In the genomic region with DNA sequence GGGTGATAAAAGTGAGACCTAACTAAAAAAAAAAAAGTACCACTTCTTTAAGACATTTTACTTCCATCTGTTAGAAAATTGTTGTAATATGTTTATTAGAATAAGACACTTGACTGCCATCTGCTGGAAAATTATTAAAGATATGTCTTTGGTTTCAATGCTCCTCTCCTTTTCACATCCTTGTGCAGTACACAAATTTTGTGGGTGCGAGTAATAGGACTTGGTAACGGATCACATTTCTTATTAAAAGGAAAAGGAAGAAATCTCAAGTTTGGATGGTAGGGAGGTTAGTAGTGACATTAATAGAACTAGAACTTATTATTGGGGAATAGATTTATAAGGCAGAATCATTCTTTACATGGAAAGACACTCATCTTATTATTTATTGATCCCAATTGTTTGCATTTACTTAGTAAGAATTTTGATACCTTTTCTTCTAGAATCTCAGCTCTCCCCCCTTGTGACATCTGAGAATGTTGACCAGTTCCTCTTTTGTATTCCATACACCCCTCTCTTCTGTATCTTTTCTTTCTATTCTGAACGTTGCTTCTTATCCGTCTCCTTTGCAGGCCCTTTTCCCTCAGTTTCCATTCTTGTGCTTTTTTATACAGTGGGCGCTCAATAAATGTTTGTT, we compare ENCODE assay signal across 7 cellular contexts. TPM values are rescaled to one million over a fixed set of nuclear protein-coding genes. Genes with fewer than 3 reads are reported as not detected.
DNase-seq lines count a peak whose midpoint lies in the region; ATAC-seq, FAIRE-seq and TF ChIP-seq lines count a peak whose summit lies in the region.

No MANE protein-coding gene starts in this region.

- H3K9me3 ChIP-seq in Peyer's patch: no peaks in the 10 kb centered on the region
- no peaks in the 10 kb centered on the region for H3K9me3 ChIP-seq in duodenal mucosa (ENCODE audit: control insufficient read depth in 1 of 2, low read length in 2 of 2)

- H3K27me3 Mint-ChIP-seq in naive B cell: no peaks in the 10 kb centered on the region

- DNase-seq in Peyer's patch (no peak), naive B cell (peak; percentile 33)
- no peak for DNase-seq in stimulated activated CD4-positive, alpha-beta T cell treated with anti-CD3 and anti-CD28 coated beads, Interleukin-2, amount 100 ng/mL, for 48 hours

- peak overlapping the region; percentile 75 to 98 (median 90) for H3K27ac Mint-ChIP-seq in naive B cell

- peaks cover 24 to 38% (median 34%) of the 10 kb centered on the region in 3 donors for H3K4me1 Mint-ChIP-seq in naive B cell

- peak; percentile 95 for FAIRE-seq in G401.6 (lab: Jason Lieb, UNC)

- H3K36me3 ChIP-seq in Peyer's patch (no peaks in the 10 kb centered on the region), duodenal mucosa (ENCODE audit: control insufficient read depth in 1 of 2, insufficient read depth in 2 of 2, low read length in 2 of 2) (no peaks in the 10 kb centered on the region)

- peaks cover 0 to 5% (median 0%) of the 10 kb centered on the region in 4 donors for H3K4me1 ChIP-seq in Peyer's patch
- peaks cover 6 to 21% of the 10 kb centered on the region in 2 donors for H3K4me1 ChIP-seq in duodenal mucosa (ENCODE audit: control insufficient read depth in 1 of 2, insufficient read depth in 2 of 2, low read length in 2 of 2)

- H3K27ac ChIP-seq in Peyer's patch (peak overlapping the region; percentile 53 to 81 (median 70)), duodenal mucosa (ENCODE audit: low read depth, low read length) (peak overlapping the region; percentile 34)

- no peaks in the 10 kb centered on the region for H3K9me3 Mint-ChIP-seq in naive B cell

- ATAC-seq in HG03175 (IDR thresholded peaks at IDR 0.05; ENCODE audit: unreplicated experiment) (peak; percentile 28), naive B cell (ENCODE audit: low read depth in 2 of 2) (peak; percentile 79 to 82), HG02981 (IDR thresholded peaks at IDR 0.05; ENCODE audit: unreplicated experiment) (no peak)

- H3K36me3 Mint-ChIP-seq in naive B cell: no peaks in the 10 kb centered on the region

- no peak for TF ChIP-seq POLR2A in Peyer's patch (IDR thresholded peaks at IDR 0.05)

- TF ChIP-seq CTCF in Peyer's patch (IDR thresholded peaks at IDR 0.05): peak in 5 of 6 experiments; percentile 36 to 67 (median 57)

- H3K4me3 ChIP-seq in Peyer's patch: peak overlapping the region; percentile 15 to 45 (median 36)
- peak overlapping the region; percentile 64 to 73 for H3K4me3 ChIP-seq in duodenal mucosa (ENCODE audit: low read depth in 1 of 2, low read length in 2 of 2)

- peak overlapping the region; percentile 21 to 61 for H3K9ac ChIP-seq in duodenal mucosa (ENCODE audit: low read depth in 1 of 2, low read length in 2 of 2)

- no peaks in the 10 kb centered on the region for H3K27me3 ChIP-seq in Peyer's patch
- no peaks in the 10 kb centered on the region for H3K27me3 ChIP-seq in duodenal mucosa (ENCODE audit: control insufficient read depth in 1 of 2, insufficient read depth in 2 of 2, low read length in 2 of 2)

- H3K4me3 Mint-ChIP-seq in naive B cell: peak overlapping the region; percentile 83 to 94 (median 90)

RNA-seq across cellular contexts. Expression of a gene that starts 43.0 kb away (rescaled TPM):
- 10 to 100 TPM; 11.3 to 23.6 (median 19.4) TPM for total RNA-seq in Peyer's patch
- polyA plus RNA-seq in naive B cell (ENCODE audit: low read depth in 6 of 6): 100 to 1,000 TPM; 114 to 186 (median 150) TPM
